In the genomic region with DNA sequence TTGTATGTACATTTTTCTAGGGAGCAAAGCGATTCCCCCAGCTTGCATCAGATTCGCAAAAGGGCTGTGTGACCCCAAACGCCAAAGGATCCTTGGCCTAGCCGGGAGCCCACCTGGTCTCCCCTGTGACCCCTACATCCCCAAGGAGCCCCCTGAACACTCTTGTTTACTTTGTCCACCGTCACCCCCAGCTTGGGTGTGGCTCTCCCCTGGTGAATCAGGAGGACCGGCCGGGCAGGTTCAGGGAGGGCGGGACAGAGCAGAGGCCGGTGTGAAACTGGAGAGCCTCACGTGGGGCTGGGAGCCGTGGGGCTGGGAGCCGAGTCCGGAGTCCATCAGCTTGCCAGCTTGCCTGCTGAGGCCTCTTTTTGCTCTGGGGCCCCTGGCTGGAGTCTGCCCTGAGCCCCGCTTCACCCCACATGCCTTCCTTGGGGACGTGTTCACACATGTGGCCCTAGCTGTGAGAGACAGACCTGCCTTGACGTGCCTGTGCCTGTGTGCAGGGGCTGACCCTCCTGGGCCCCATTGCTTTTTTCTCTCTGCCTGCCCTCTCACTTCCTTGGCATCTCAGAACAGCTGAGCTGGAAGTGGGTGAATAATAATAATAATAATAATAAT, we compare ENCODE assay signal across 8 cellular contexts. TPM values are rescaled to one million over a fixed set of nuclear protein-coding genes. Genes with fewer than 3 reads are reported as not detected.
DNase-seq lines count a peak whose midpoint lies in the region; ATAC-seq lines count a peak whose summit lies in the region.

No MANE protein-coding gene starts in this region.

- H3K27ac ChIP-seq in trophoblast cell (ENCODE audit: low read depth, low read length) = peak overlapping the region; percentile 78

- H2BK120ac ChIP-seq in trophoblast cell (ENCODE audit: insufficient read depth, low read length, poor library complexity) = peak overlapping the region; percentile 77

- H3K79me1 ChIP-seq in trophoblast cell (ENCODE audit: low read length) = peaks cover 41% of the 10 kb centered on the region

- no peaks in the 10 kb centered on the region for H3K9me3 ChIP-seq in trophoblast cell (ENCODE audit: insufficient read depth, low read depth, low read length)

- peak overlapping the region; percentile 57 for H3K9ac ChIP-seq in trophoblast cell (ENCODE audit: low read length)

- H2BK5ac ChIP-seq in trophoblast cell (ENCODE audit: low read depth, low read length, poor library complexity) = peak overlapping the region; percentile 82

- ATAC-seq in activated naive CD4-positive, alpha-beta T cell treated with anti-CD3 and anti-CD28 coated beads, Interleukin-2, amount 50 U/mL, for 72 hours = no peak
- ATAC-seq in Right ventricle myocardium superior (ENCODE audit: poor library complexity) = no peak

- no peaks in the 10 kb centered on the region for H3K27me3 ChIP-seq in trophoblast cell (ENCODE audit: insufficient read depth, low read length)

- H3K18ac ChIP-seq in trophoblast cell (ENCODE audit: low read length) = peak overlapping the region; percentile 84

- H3K27ac Mint-ChIP-seq in IgD-negative memory B cell = peak overlapping the region; percentile 63 to 97 (median 76)
- H3K27ac Mint-ChIP-seq in activated naive CD4-positive, alpha-beta T cell treated with anti-CD3 and anti-CD28 coated beads, Interleukin-2, amount 50 U/mL, for 72 hours = peak overlapping the region; percentile 67 to 83

- peaks cover 2% of the 10 kb centered on the region for H3K36me3 Mint-ChIP-seq in IgD-negative memory B cell
- peaks cover 9 to 30% of the 10 kb centered on the region in 2 donors for H3K36me3 Mint-ChIP-seq in activated naive CD4-positive, alpha-beta T cell treated with anti-CD3 and anti-CD28 coated beads, Interleukin-2, amount 50 U/mL, for 72 hours

- peaks cover 31% of the 10 kb centered on the region for H3K79me2 ChIP-seq in trophoblast cell (ENCODE audit: control insufficient read depth, insufficient read depth, low read length, poor library complexity)

- H2AK5ac ChIP-seq in trophoblast cell (ENCODE audit: low read length) = peak overlapping the region; percentile 80

- H3K9me3 Mint-ChIP-seq in IgD-negative memory B cell = no peaks in the 10 kb centered on the region
- no peaks in the 10 kb centered on the region for H3K9me3 Mint-ChIP-seq in activated naive CD4-positive, alpha-beta T cell treated with anti-CD3 and anti-CD28 coated beads, Interleukin-2, amount 50 U/mL, for 72 hours

- H4K8ac ChIP-seq in trophoblast cell (ENCODE audit: low read depth, low read length) = peak overlapping the region; percentile 46

- peak overlapping the region; percentile 80 for H3K4me2 ChIP-seq in trophoblast cell (ENCODE audit: low read length)

- H3K4me1 Mint-ChIP-seq in IgD-negative memory B cell = peaks cover 39 to 50% (median 42%) of the 10 kb centered on the region in 3 donors

- peak overlapping the region; percentile 61 for H2AFZ ChIP-seq in trophoblast cell (ENCODE audit: insufficient read depth, low read length, poor library complexity)

- H3K23ac ChIP-seq in trophoblast cell (ENCODE audit: low read length) = no peak overlapping the region

- peak overlapping the region; percentile 91 to 97 (median 94) for H3K4me3 Mint-ChIP-seq in IgD-negative memory B cell

- peak overlapping the region; percentile 86 for H4K91ac ChIP-seq in trophoblast cell (ENCODE audit: low read depth, low read length)

- H2BK12ac ChIP-seq in trophoblast cell (ENCODE audit: low read length) = peak overlapping the region; percentile 4

- H3K27me3 Mint-ChIP-seq in IgD-negative memory B cell = no peaks in the 10 kb centered on the region

- peak overlapping the region; percentile 73 for H3K14ac ChIP-seq in trophoblast cell (ENCODE audit: low read length)

- WGBS in trophoblast cell (ENCODE audit: extremely low coverage, insufficient coverage, insufficient read length) = no CpG with 5 or more reads among the region's 16 CpGs

- peak overlapping the region; percentile 73 for H3K4me3 ChIP-seq in trophoblast cell (ENCODE audit: low read depth, low read length)

- DNase-seq in Daoy (ENCODE audit: low read depth) (peak; percentile 63), Right ventricle myocardium superior (peak; percentile 72), trophoblast cell (peak; percentile 83 to 86), KG1 (lab: John Stamatoyannopoulos, UW) (no peak)
- no peak for DNase-seq in activated naive CD4-positive, alpha-beta T cell treated with anti-CD3 and anti-CD28 coated beads, Interleukin-2, amount 50 U/mL, for 72 hours (ENCODE audit: low spot score in 2 of 2)
- no peak for DNase-seq in stimulated activated CD4-positive, alpha-beta T cell treated with anti-CD3 and anti-CD28 coated beads, Interleukin-12 subunit alpha, Interleukin-12 subunit beta, amount 100 ng/mL, for 4 hours
- DNase-seq in stimulated activated naive CD4-positive, alpha-beta T cell (lab: John Stamatoyannopoulos, UW) = no peak

- H3K36me3 ChIP-seq in trophoblast cell (ENCODE audit: control insufficient read depth in 1 of 2, insufficient read depth in 2 of 2, low read length in 2 of 2) = peaks cover 6 to 16% of the 10 kb centered on the region in 2 experiments

- intact Hi-C loops in Right ventricle myocardium superior (cut with DNase I) = no loop called here

- no peak overlapping the region for H4K12ac ChIP-seq in trophoblast cell (ENCODE audit: low read depth, low read length)

- H3K4me1 ChIP-seq in trophoblast cell (ENCODE audit: control insufficient read depth in 1 of 2, insufficient read depth in 2 of 2, low read length in 2 of 2) = peaks cover 11 to 13% of the 10 kb centered on the region in 2 experiments

- peak overlapping the region; percentile 32 for H3K4ac ChIP-seq in trophoblast cell (ENCODE audit: low read depth, low read length)

RNA-seq across cellular contexts. Expression of gene ITPKC, which starts 2.0 kb away (rescaled TPM):
- total RNA-seq in Daoy (2014; rRNA removed; shearing (Covaris generic)) = 4.9 and 5.3 TPM in 2 replicates
- 8.8 TPM for polyA plus RNA-seq in IgD-negative memory B cell
- 1 to 10 TPM; 8.3 to 9.4 TPM for total RNA-seq in activated naive CD4-positive, alpha-beta T cell treated with anti-CD3 and anti-CD28 coated beads, Interleukin-2, amount 50 U/mL, for 72 hours
- 14.7 TPM for total RNA-seq in Right ventricle myocardium superior
- polyA plus RNA-seq in trophoblast cell (2013) = 13.1 and 13.5 TPM in 2 replicates

RNA-seq across cellular contexts. Expression of gene COQ8B, which starts 2.2 kb away (rescaled TPM):
- total RNA-seq in Daoy (2014; rRNA removed; shearing (Covaris generic)) = 20.0 and 31.0 TPM in 2 replicates
- polyA plus RNA-seq in IgD-negative memory B cell = 24.2 TPM
- 10 to 100 TPM; 25.5 to 39.8 TPM for total RNA-seq in activated naive CD4-positive, alpha-beta T cell treated with anti-CD3 and anti-CD28 coated beads, Interleukin-2, amount 50 U/mL, for 72 hours
- total RNA-seq in Right ventricle myocardium superior = 36.1 TPM
- 14.4 and 14.9 TPM in 2 replicates for polyA plus RNA-seq in trophoblast cell (2013)

RNA-seq across cellular contexts. Expression of gene NUMBL, which starts 28.4 kb away (rescaled TPM):
- 16.4 and 22.7 TPM in 2 replicates for total RNA-seq in Daoy (2014; rRNA removed; shearing (Covaris generic))
- polyA plus RNA-seq in IgD-negative memory B cell = 4.0 TPM
- total RNA-seq in activated naive CD4-positive, alpha-beta T cell treated with anti-CD3 and anti-CD28 coated beads, Interleukin-2, amount 50 U/mL, for 72 hours = 10 to 100 TPM; 18.0 to 20.2 TPM
- total RNA-seq in Right ventricle myocardium superior = 13.5 TPM
- polyA plus RNA-seq in trophoblast cell (2013) = 20.5 and 21.5 TPM in 2 replicates

RNA-seq across cellular contexts. Expression of gene ACTMAP, which starts 31.4 kb away (rescaled TPM):
- total RNA-seq in Daoy (2014; rRNA removed; shearing (Covaris generic)) = 0.51 TPM in 1 of 2 replicates, not detected in the other
- 4.9 TPM for polyA plus RNA-seq in IgD-negative memory B cell
- total RNA-seq in activated naive CD4-positive, alpha-beta T cell treated with anti-CD3 and anti-CD28 coated beads, Interleukin-2, amount 50 U/mL, for 72 hours = 10 to 100 TPM; 21.4 to 23.2 TPM
- 5.2 TPM for total RNA-seq in Right ventricle myocardium superior
- polyA plus RNA-seq in trophoblast cell (2013) = 7.5 and 8.6 TPM in 2 replicates

RNA-seq across cellular contexts. Expression of gene SNRPA, which starts 32.1 kb away (rescaled TPM):
- 64.1 and 71.0 TPM in 2 replicates for total RNA-seq in Daoy (2014; rRNA removed; shearing (Covaris generic))
- polyA plus RNA-seq in IgD-negative memory B cell = 96.4 TPM
- 100 to 1,000 TPM; 197 to 227 TPM for total RNA-seq in activated naive CD4-positive, alpha-beta T cell treated with anti-CD3 and anti-CD28 coated beads, Interleukin-2, amount 50 U/mL, for 72 hours
- 27.7 TPM for total RNA-seq in Right ventricle myocardium superior
- 159 and 164 TPM in 2 replicates for polyA plus RNA-seq in trophoblast cell (2013)

Comparison
In these comparisons a context has a peak if more than half of its experiments do, and no peak if none do; other contexts are left out.
1. DNase-seq: peak in Daoy (single experiment), Right ventricle myocardium superior (single experiment) and trophoblast cell (2 of 2); none in activated naive CD4-positive, alpha-beta T cell treated with anti-CD3 and anti-CD28 coated beads, Interleukin-2, amount 50 U/mL, for 72 hours (0 of 2), KG1 (single experiment), stimulated activated CD4-positive, alpha-beta T cell treated with anti-CD3 and anti-CD28 coated beads, Interleukin-12 subunit alpha, Interleukin-12 subunit beta, amount 100 ng/mL, for 4 hours (single experiment) and stimulated activated naive CD4-positive, alpha-beta T cell (0 of 6).